Comparison of ENCODE assay signal across 8 cellular contexts in the genomic region with DNA sequence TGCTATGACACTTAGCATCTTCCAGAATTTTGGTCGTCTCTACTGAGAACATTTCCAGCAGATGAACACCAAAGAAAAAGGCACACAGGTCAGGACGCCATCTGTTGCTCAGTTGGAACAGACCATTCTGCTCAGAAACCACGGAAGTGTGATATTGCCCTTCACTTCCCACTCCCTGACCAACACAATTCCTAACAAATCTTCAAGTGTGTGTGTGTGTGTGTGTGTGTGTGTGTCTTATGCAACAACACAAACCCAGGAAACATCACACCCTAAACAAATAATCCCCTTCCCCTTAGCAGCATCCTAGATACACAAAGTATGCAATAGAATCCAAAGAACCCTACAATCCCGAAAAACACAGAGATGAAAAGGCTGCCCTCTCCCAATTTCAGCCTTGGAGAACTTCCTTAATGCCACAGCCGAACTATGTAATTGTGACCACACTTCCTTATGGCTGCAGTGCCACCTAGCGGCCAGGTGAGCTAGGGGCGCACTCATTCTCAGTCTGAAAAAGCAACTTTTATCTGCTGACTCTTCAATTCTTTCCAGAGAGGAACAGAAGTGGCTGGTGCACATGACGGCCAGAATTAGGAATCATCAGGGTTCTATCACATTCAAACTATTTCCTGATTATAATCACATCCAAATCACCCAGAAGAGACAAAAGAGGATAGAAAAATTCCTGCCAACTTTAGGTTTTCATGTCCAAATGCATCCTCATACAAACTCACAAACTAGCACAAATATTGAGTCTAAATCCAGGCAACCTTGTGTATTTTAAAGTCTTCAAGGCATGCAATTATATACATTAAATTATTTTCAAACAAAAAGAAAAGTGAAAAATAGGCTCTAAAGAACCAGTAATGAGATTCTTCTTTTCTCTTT.
DNase-seq lines count a peak whose midpoint lies in the region; ATAC-seq and TF ChIP-seq lines count a peak whose summit lies in the region.

No MANE protein-coding gene starts in this region.

- H3K4me1 ChIP-seq in DND-41 (ENCODE audit: insufficient read depth, low read length) (peaks cover 4% of the 10 kb centered on the region; the same call in 1 of the 2 replicates), PC-9 (replicated peaks; ENCODE audit: insufficient read depth) (no peaks in the 10 kb centered on the region), osteoblast (ENCODE audit: insufficient read depth, low read length) (no peaks in the 10 kb centered on the region), tibial nerve (peaks cover 0 to 8% (median 0%) of the 10 kb centered on the region in 4 donors)

- H3K36me3 ChIP-seq in DND-41 (ENCODE audit: insufficient read depth, low read length) (no peaks in the 10 kb centered on the region), PC-9 (ENCODE audit: low read depth) (no peaks in the 10 kb centered on the region), osteoblast (ENCODE audit: insufficient read depth, low read length) (no peaks in the 10 kb centered on the region), tibial nerve (no peaks in the 10 kb centered on the region)

- TF ChIP-seq POLR2A in tibial nerve (IDR thresholded peaks at IDR 0.05), result no peak

- ATAC-seq in DND-41 (ENCODE audit: insufficient read depth, low read depth) (peak; percentile 83), GM21423 (IDR thresholded peaks at IDR 0.05; ENCODE audit: unreplicated experiment) (peak; percentile 95)

- H3K27ac ChIP-seq in DND-41 (ENCODE audit: low read length) (no peak overlapping the region), PC-9 (no peak overlapping the region), osteoblast (ENCODE audit: low read depth, low read length) (no peak overlapping the region), tibial nerve (no peak overlapping the region)

- H3K27me3 ChIP-seq in DND-41 (ENCODE audit: insufficient read depth, low read length, poor library complexity) (no peaks in the 10 kb centered on the region), PC-9 (ENCODE audit: insufficient read depth, low read depth) (peaks cover 13% of the 10 kb centered on the region; the same call in 1 of the 2 replicates), osteoblast (ENCODE audit: insufficient read depth, low read length) (no peaks in the 10 kb centered on the region), tibial nerve (no peaks in the 10 kb centered on the region)

- POLR2A ChIA-PET in PC-9 (lab: Charles Lee; ENCODE audit: unreplicated experiment), result no interaction called here

- WGBS in tibial nerve, 2 donors, result 2 to 9% methylated on average over 8 of the region's 8 CpGs

- no peak overlapping the region for H3K4me3 ChIP-seq in DND-41 (ENCODE audit: low read depth in 1 of 2, low read length in 2 of 2)
- no peak overlapping the region for H3K4me3 ChIP-seq in PC-9
- H3K4me3 ChIP-seq in fibroblast of the aortic adventitia (ENCODE audit: low read depth, low read length), result no peak overlapping the region
- H3K4me3 ChIP-seq in osteoblast (ENCODE audit: insufficient read depth, low read length), result no peak overlapping the region
- H3K4me3 ChIP-seq in tibial nerve, result no peak overlapping the region

- CTCF ChIA-PET in PC-9 (lab: Charles Lee), result no interaction called here

- no peaks in the 10 kb centered on the region for H4K20me1 ChIP-seq in DND-41 (ENCODE audit: insufficient read depth, low read length)
- H4K20me1 ChIP-seq in PC-9 (ENCODE audit: insufficient read depth), result no peaks in the 10 kb centered on the region
- no peaks in the 10 kb centered on the region for H4K20me1 ChIP-seq in osteoblast (ENCODE audit: insufficient read depth, low read length)

- peak; percentile 97 for TF ChIP-seq CTCF in DND-41 (IDR thresholded peaks at IDR 0.05; ENCODE audit: borderline replicate concordance, extremely low read depth, low read length, poor library complexity, severe bottlenecking)
- TF ChIP-seq CTCF in PC-9 (conservative IDR thresholded peaks at IDR 0.05), result peak; percentile 89
- peak; percentile 90 for TF ChIP-seq CTCF in fibroblast of the aortic adventitia (IDR thresholded peaks at IDR 0.05; ENCODE audit: insufficient read depth, low read length)
- TF ChIP-seq CTCF in osteoblast (IDR thresholded peaks at IDR 0.05; ENCODE audit: extremely low read depth, low read depth, low read length), result peak; percentile 96
- peak; percentile 75 to 83 (median 80) for TF ChIP-seq CTCF in tibial nerve (IDR thresholded peaks at IDR 0.05)

- H3K9me3 ChIP-seq in DND-41 (ENCODE audit: insufficient read depth, low read length, severe bottlenecking) (no peaks in the 10 kb centered on the region), PC-9 (ENCODE audit: insufficient read depth, low read depth) (no peaks in the 10 kb centered on the region), osteoblast (ENCODE audit: low read depth, low read length) (no peaks in the 10 kb centered on the region), tibial nerve (no peaks in the 10 kb centered on the region)

- peak in 1 of 2 donors; percentile 29 for TF ChIP-seq EP300 in tibial nerve (IDR thresholded peaks at IDR 0.05)

- no peaks in the 10 kb centered on the region for H3F3A ChIP-seq in PC-9 (ENCODE audit: insufficient read depth, low read depth)

- DNase-seq in DND-41 (peak; percentile 65), HuH-7 (ENCODE audit: low spot score) (peak; percentile 77), PC-9 (peak; percentile 60 to 61), activated T-helper 1 cell treated with Interleukin-2 at 50 U/mL for 16 hours (ENCODE audit: low read depth) (peak; percentile 9), fibroblast of the aortic adventitia (ENCODE audit: low read depth) (peak; percentile 68), osteoblast (ENCODE audit: insufficient read length, low spot score, missing footprints) (no peak), tibial nerve (ENCODE audit: low spot score in 2 of 2) (peak; percentile 78 to 91)

- H3K4me2 ChIP-seq in DND-41 (ENCODE audit: insufficient read depth, low read length) (no peak overlapping the region), PC-9 (no peak overlapping the region), osteoblast (ENCODE audit: insufficient read depth, low read length) (peak overlapping the region; percentile 69)

- H3K79me2 ChIP-seq in DND-41 (ENCODE audit: insufficient read depth, low read length) (no peaks in the 10 kb centered on the region), PC-9 (ENCODE audit: low read depth) (no peaks in the 10 kb centered on the region), osteoblast (ENCODE audit: insufficient read depth, low read length) (no peaks in the 10 kb centered on the region)

- intact Hi-C loops in PC-9 (cut with micrococcal nuclease; ENCODE audit: unreplicated experiment), result loop anchor here (1.0 to 10.0 kb wide), 2 partner anchors 1522 to 1725 kb away; partner anchors contain the start of gene GBA3

- no TSS peak for BruUV-seq in PC-9 (replicated peaks; lab: Mats Ljungman, UMichigan)

- H3K9me2 ChIP-seq in PC-9 (ENCODE audit: insufficient read depth), result no peaks in the 10 kb centered on the region

- H2AFZ ChIP-seq in DND-41 (ENCODE audit: low read depth, low read length), result peak overlapping the region; percentile 57
- no peak overlapping the region for H2AFZ ChIP-seq in PC-9
- peak overlapping the region; percentile 66 for H2AFZ ChIP-seq in osteoblast (ENCODE audit: low read length)

- H3K9ac ChIP-seq in DND-41 (ENCODE audit: low read depth, low read length), result no peak overlapping the region
